Comparison of ENCODE assay signal across 8 cellular contexts in the genomic region with DNA sequence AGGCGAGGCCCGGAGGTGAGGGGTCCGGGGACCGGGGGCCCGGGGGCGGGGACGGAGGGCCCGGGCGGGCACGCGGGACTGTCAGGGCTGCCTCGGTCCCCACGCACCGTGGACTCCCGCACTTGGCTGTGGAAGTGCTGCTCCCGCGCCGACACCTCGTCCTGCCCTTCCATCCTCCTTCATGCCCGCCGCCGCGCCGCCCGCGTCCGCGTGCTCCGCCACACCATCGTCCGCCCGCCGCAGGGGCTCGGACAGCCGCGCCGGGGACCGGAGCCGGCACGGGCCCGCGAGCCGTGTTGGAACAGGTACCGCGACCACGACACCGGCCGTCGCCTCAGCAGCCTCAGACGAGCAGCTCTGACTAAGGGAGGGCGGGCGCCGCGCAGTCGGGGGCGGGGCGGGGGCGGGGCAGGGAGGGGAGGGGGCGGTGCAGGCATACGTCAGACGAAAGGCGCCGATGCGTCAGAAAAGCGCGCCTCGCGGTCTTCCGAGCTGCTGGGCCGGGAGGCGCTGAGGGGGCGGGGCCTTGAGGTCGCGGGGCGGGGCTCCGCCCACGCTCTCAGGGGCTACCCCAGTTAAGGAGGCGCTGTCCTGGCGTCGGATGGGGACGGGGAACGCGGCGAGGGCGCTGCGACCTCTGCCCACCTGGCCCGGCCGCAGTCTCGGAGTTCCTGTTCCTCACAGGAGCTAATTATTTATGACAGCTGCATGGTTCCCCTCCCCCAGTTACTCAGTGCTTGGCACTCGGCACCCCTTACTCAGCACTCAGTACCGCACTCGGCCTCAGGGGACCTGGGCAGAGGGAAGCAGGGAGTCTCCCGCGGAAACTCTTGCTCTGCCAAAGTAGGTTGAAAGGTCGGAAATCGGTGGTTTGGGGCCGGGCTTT. TPM values are rescaled to one million over a fixed set of nuclear protein-coding genes. Genes with fewer than 3 reads are reported as not detected.
A peak's percentile ranks its signal among the peaks of the same experiment; 100 is the strongest.
DNase-seq lines count a peak whose midpoint lies in the region; ATAC-seq and TF ChIP-seq lines count a peak whose summit lies in the region.

A gene with protein sequence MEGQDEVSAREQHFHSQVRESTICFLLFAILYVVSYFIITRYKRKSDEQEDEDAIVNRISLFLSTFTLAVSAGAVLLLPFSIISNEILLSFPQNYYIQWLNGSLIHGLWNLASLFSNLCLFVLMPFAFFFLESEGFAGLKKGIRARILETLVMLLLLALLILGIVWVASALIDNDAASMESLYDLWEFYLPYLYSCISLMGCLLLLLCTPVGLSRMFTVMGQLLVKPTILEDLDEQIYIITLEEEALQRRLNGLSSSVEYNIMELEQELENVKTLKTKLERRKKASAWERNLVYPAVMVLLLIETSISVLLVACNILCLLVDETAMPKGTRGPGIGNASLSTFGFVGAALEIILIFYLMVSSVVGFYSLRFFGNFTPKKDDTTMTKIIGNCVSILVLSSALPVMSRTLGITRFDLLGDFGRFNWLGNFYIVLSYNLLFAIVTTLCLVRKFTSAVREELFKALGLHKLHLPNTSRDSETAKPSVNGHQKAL (minus strand): TSS at position 363 of the 886 bp plus-strand sequence. CDS start 190 bp downstream, at position 173.

- H3K27ac Mint-ChIP-seq in activated B cell treated with CpG ODN at 0.5 μM for 24 hours, result peak within 1 kb of the TSS; percentile 88

- H3K36me3 Mint-ChIP-seq in activated B cell treated with CpG ODN at 0.5 μM for 24 hours (ENCODE audit: low read depth), result peaks cover 2% of the 10 kb centered on the region

- CTCF ChIA-PET in activated B cell treated with CpG ODN at 0.5 μM for 24 hours (lab: Charles Lee), result interaction anchor here (0.6 to 1.2 kb wide), 2 partner anchors 56 to 1965 kb away, joined by 3 to 4 read pairs; a partner anchor contains a TSS

- no peak for TF ChIP-seq CTCF in activated B cell treated with CpG ODN at 0.5 μM for 24 hours (IDR thresholded peaks at IDR 0.05)

- H3K27ac ChIP-seq in caudate nucleus (ENCODE audit: low read depth, low read length), result peak within 1 kb of the TSS; percentile 83

- peaks cover 42% of the 10 kb centered on the region for H3K4me1 Mint-ChIP-seq in activated B cell treated with CpG ODN at 0.5 μM for 24 hours

- DNase-seq in AG08396 (ENCODE audit: low spot score) (peak; percentile 99), NCI-H226 (peak; percentile 86), activated B cell treated with CpG ODN at 0.5 μM for 24 hours (peak; percentile 98), caudate nucleus (lab: John Stamatoyannopoulos, UW) (peak; percentile 32 to 96 (median 89)), inferior parietal cortex (ENCODE audit: extremely low spot score) (peak; percentile 87)
- peak; percentile 87 to 91 for DNase-seq in stimulated activated CD4-positive, alpha-beta T cell treated with anti-CD3 and anti-CD28 coated beads, Interleukin-12 subunit alpha, Interleukin-12 subunit beta, amount 100 ng/mL, for 24 hours (ENCODE audit: low read depth in 2 of 2)

- intact Hi-C loops in activated B cell treated with CpG ODN at 0.5 μM for 24 hours (cut with micrococcal nuclease), result loop anchor here (1.0 to 10.0 kb wide), 11 partner anchors 30 to 1890 kb away; a partner anchor contains a TSS

- H3K27me3 Mint-ChIP-seq in activated B cell treated with CpG ODN at 0.5 μM for 24 hours, result no peaks in the 10 kb centered on the region

- POLR2A ChIA-PET in activated B cell treated with CpG ODN at 0.5 μM for 24 hours (lab: Charles Lee), result interaction anchor here (0.6 to 1.6 kb wide), 11 partner anchors 10 to 1976 kb away, joined by 3 to 14 read pairs (median 4); a partner anchor contains a TSS

- ATAC-seq in GM18909 (IDR thresholded peaks at IDR 0.05; ENCODE audit: poor library complexity, unreplicated experiment) (peak; percentile 82), HG03175 (IDR thresholded peaks at IDR 0.05; ENCODE audit: unreplicated experiment) (peak; percentile 78), activated B cell treated with CpG ODN at 0.5 μM for 24 hours (ENCODE audit: low read depth) (peak; percentile 86)

- H3K4me3 Mint-ChIP-seq in activated B cell treated with CpG ODN at 0.5 μM for 24 hours, result peak within 1 kb of the TSS; percentile 91

- H3K9me3 Mint-ChIP-seq in activated B cell treated with CpG ODN at 0.5 μM for 24 hours, result no peaks in the 10 kb centered on the region

RNA-seq across cellular contexts. Expression of the gene that starts here (rescaled TPM):
- 54.6 and 67.9 TPM in 2 replicates for total RNA-seq in activated B cell treated with CpG ODN at 0.5 μM for 24 hours

Comparison
In these comparisons a context has a peak if more than half of its experiments do, and no peak if none do; other contexts are left out.
1. Peak in every context shown above with its lines: DNase-seq, ATAC-seq and H3K27ac ChIP-seq.